23 cellular contexts compared by ENCODE assay signal in the genomic region with DNA sequence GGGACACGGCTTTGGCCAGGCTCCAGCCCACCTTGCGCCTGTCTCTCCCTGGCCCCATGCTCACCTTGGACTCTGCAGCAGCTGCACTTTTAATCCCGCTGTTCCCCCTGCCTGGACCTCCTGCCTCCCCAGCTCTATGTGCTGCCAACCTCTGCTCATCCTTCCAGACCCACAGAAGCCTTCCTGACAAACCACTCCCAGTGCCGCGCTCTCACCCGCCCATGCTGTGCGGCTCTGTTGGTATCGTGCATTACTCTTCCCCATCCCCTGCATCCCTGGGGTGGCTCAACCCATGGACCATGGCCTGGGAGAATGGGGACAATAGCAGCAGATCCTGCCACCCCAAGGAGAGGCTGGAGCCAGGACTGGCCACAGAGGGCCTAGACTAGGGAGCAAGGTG.
"Had no signal": no experiment of that assay in that cellular context is flagged by ENCODE, and none has a peak within 500 bp of the region (broad histone marks: within the 10 kb centered on the region; RNA-seq: fewer than 3 reads in every experiment).

No MANE protein-coding gene starts in this region.

- DNase-seq: effector CD4-positive, alpha-beta T cell; endodermal cell; foreskin fibroblast; gastrocnemius medialis; kidney; mesendoderm; midbrain; naive thymus-derived CD4-positive, alpha-beta T cell; stimulated activated CD4-positive, alpha-beta T cell treated with anti-CD3 and anti-CD28 coated beads, Interleukin-15, amount 100 ng/mL, for 24 hours; stimulated activated CD4-positive, alpha-beta T cell treated with anti-CD3 and anti-CD28 coated beads, Interleukin-2, amount 100 ng/mL, for 48 hours; stimulated activated naive B cell treated with anti-CD40 and anti-IgM and Interleukin-4, amounts not matched to agents 10 μg/mL and 1 μg/mL and 100 μg/mL, for 72 hours; transverse colon had no signal

- H3K36me3 ChIP-seq: gastrocnemius medialis, heart left ventricle, neural progenitor cell, prostate gland, right atrium auricular region, transverse colon, vagina had no signal

- ATAC-seq: esophagus mucosa; gastrocnemius medialis; heart left ventricle; left lobe of liver; naive thymus-derived CD4-positive, alpha-beta T cell; stimulated activated naive B cell treated with anti-CD40 and anti-IgM and Interleukin-4, amounts not matched to agents 10 μg/mL and 1 μg/mL and 100 μg/mL, for 72 hours had no signal

- H3K27me3 ChIP-seq: right atrium auricular region, vagina had no signal

- H3K9me3 ChIP-seq: gastrocnemius medialis, heart left ventricle, prostate gland, right atrium auricular region, transverse colon, vagina had no signal

- H3K27ac ChIP-seq: coronary artery, epithelial cell of prostate, gastrocnemius medialis, heart left ventricle, hepatocyte, neural progenitor cell, prostate gland, right atrium auricular region, skin epidermis, transverse colon, vagina had no signal

- H3K4me1 ChIP-seq: gastrocnemius medialis, heart left ventricle, neural progenitor cell, prostate gland, right atrium auricular region, transverse colon, vagina had no signal

- H3K4me3 ChIP-seq: coronary artery, gastrocnemius medialis, heart left ventricle, hepatocyte, neural progenitor cell, prostate gland, right atrium auricular region, skin epidermis, transverse colon, vagina had no signal
